In the genomic region with DNA sequence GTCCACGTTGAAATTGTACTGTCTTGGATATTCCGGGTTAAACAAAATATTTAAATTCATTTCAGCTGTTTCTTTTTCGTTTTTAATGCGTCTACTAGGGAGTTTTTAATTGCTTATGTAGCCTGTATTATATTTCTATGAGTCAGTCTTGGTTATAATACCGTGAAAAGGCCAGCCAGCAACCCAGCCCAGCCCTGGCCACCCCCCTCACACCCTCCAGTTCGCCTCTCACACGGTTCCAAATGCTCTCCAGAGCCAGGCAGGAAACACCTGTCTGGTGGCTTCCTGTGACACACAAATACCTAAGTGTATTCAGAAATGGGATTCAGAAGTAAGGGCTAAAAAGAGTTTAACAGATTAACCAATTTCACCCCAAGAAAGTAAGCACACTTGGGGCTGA, we compare ENCODE assay signal across 9 cellular contexts. TPM values are rescaled to one million over a fixed set of nuclear protein-coding genes. Genes with fewer than 3 reads are reported as not detected.
A peak's percentile ranks its signal among the peaks of the same experiment; 100 is the strongest.
DNase-seq lines count a peak whose midpoint lies in the region; ATAC-seq and TF ChIP-seq lines count a peak whose summit lies in the region.
"Had no signal": no experiment of that assay in that cellular context is flagged by ENCODE, and none has a peak within 500 bp of the region (broad histone marks: within the 10 kb centered on the region; RNA-seq: fewer than 3 reads in every experiment).

No MANE protein-coding gene starts in this region.

- TF ChIP-seq CTCF in ascending aorta (IDR thresholded peaks at IDR 0.05) (no peak), prostate gland (IDR thresholded peaks at IDR 0.05) (no peak), GM10248 (IDR thresholded peaks at IDR 0.05; ENCODE audit: control extremely low read depth, extremely low read depth, low read depth, missing control alignments) (no peak)

- CTCF ChIA-PET in GM10248 (lab: Yijun Ruan, JAX): interaction anchor here (0.8 to 8.6 kb wide), 5 partner anchors 10 to 60 kb away, joined by 3 to 69 read pairs (median 6); no protein-coding TSS in a partner anchor

- TF ChIP-seq POLR2A in prostate gland (IDR thresholded peaks at IDR 0.05): no peak

- POLR2A ChIA-PET in GM10248 (lab: Yijun Ruan, JAX): no interaction called here

- peaks cover 13 to 39% of the 10 kb centered on the region in 2 donors for H3K4me1 ChIP-seq in ascending aorta
- no peaks in the 10 kb centered on the region for H3K4me1 ChIP-seq in prostate gland (replicated peaks)

- intact Hi-C loops in ascending aorta (cut with DNase I): no loop called here
- intact Hi-C loops in prostate gland (cut with DNase I): no loop called here

- peak overlapping the region; percentile 69 to 94 for H3K27ac ChIP-seq in ascending aorta
- H3K27ac ChIP-seq in prostate gland: peak overlapping the region; percentile 39 to 49
- H3K27ac ChIP-seq: A549 had no signal

- H3K27me3 ChIP-seq in ascending aorta (no peaks in the 10 kb centered on the region), prostate gland (replicated peaks; ENCODE audit: insufficient read depth) (no peaks in the 10 kb centered on the region)

- DNase-seq in NCI-H2171 treated with DMSO at 0.1 percent for 48 hours (lab: John Stamatoyannopoulos, UW) (peak; percentile 39), NCI-H2171 (lab: John Stamatoyannopoulos, UW) (no peak), NCI-H1417 treated with DMSO at 0.1 percent for 48 hours (lab: John Stamatoyannopoulos, UW) (peak; percentile 29), ascending aorta (ENCODE audit: low spot score in 2 of 2) (no peak), prostate gland (ENCODE audit: low spot score) (peak; percentile 45), GM10248 (ENCODE audit: extremely low spot score) (no peak)

- H3K36me3 ChIP-seq in ascending aorta (no peaks in the 10 kb centered on the region), prostate gland (no peaks in the 10 kb centered on the region)

- ATAC-seq in HG03439 (IDR thresholded peaks at IDR 0.05; ENCODE audit: unreplicated experiment) (no peak), HG03135 (IDR thresholded peaks at IDR 0.05; ENCODE audit: unreplicated experiment) (no peak)
- ATAC-seq: A549 had no signal

- H3K4me3 ChIP-seq in ascending aorta (no peak overlapping the region), prostate gland (no peak overlapping the region)
- H3K4me3 ChIP-seq: A549 had no signal

- H3K9me3 ChIP-seq in ascending aorta (no peaks in the 10 kb centered on the region), prostate gland (no peaks in the 10 kb centered on the region)
- H3K9me3 ChIP-seq: A549 had no signal

- WGBS in prostate gland: 21% methylated on average over 7 of the region's 7 CpGs

RNA-seq across cellular contexts. Expression of a gene that starts 4.4 kb away (rescaled TPM):
- total RNA-seq in ascending aorta (65.9 TPM), prostate gland (10 to 100 TPM; 13.3 to 71.6 TPM)

Comparison
In these comparisons a context has a peak if more than half of its experiments do, and no peak if none do; other contexts are left out.
1. DNase-seq: peak in NCI-H2171 treated with DMSO at 0.1 percent for 48 hours (single experiment), NCI-H1417 treated with DMSO at 0.1 percent for 48 hours (single experiment) and prostate gland (single experiment); none in NCI-H2171 (single experiment), ascending aorta (0 of 2) and GM10248 (single experiment).